In the genomic region with DNA sequence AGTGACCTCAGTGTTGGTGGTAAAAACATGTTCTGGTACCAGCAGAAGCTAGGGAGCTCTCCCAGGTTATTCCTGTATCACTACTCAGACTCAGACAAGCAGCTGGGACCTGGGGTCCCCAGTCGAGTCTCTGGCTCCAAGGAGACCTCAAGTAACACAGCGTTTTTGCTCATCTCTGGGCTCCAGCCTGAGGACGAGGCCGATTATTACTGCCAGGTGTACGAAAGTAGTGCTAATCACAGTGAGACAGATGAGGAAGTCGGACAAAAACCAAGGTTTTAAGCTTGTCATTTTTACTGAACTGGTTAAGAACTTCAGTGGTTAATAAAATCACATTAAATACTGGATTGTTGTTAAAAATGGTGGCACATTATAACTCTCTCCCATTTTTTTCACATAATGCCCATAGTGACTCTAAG, we compare ENCODE assay signal across 28 cellular contexts. TPM values are rescaled to one million over a fixed set of nuclear protein-coding genes. Genes with fewer than 3 reads are reported as not detected.
DNase-seq lines count a peak whose midpoint lies in the region; ATAC-seq, FAIRE-seq and TF ChIP-seq lines count a peak whose summit lies in the region.
"Had no signal": no experiment of that assay in that cellular context is flagged by ENCODE, and none has a peak within 500 bp of the region (broad histone marks: within the 10 kb centered on the region; RNA-seq: fewer than 3 reads in every experiment).

No MANE protein-coding gene starts in this region.

- peak overlapping the region; percentile 39 to 90 (median 74) for H3K4me2 ChIP-seq in BLaER1 treated with 17β-estradiol and CSF1 and Interleukin-3, amounts not matched to agents 10 nM and 100 nM
- H3K4me2 ChIP-seq in Karpas-422 (ENCODE audit: low read depth, low read length, poor library complexity, severe bottlenecking) (peak overlapping the region; percentile 65), H1 (ENCODE audit: insufficient read depth in 1 of 2, low read depth in 2 of 2, low read length in 2 of 2) (no peak overlapping the region), GM23248 (ENCODE audit: unreplicated experiment) (no peak overlapping the region)

- H2AK5ac ChIP-seq in H1 (ENCODE audit: low read depth, low read length) = no peak overlapping the region

- H4K8ac ChIP-seq in H1 (ENCODE audit: extremely low read depth, insufficient read depth, low read length) = no peak overlapping the region

- FAIRE-seq in H1 (lab: Jason Lieb, UNC) = no peak
- FAIRE-seq: A204.1, colon, H54, HepG2, RCC 7860 had no signal

- H3K9me2 ChIP-seq in Karpas-422 (replicated peaks; ENCODE audit: insufficient read depth, low read length) (no peaks in the 10 kb centered on the region), GM23248 (ENCODE audit: insufficient read depth) (no peaks in the 10 kb centered on the region)

- no peak overlapping the region for H3K4ac ChIP-seq in H1 (replicated peaks; ENCODE audit: insufficient read length, low read depth, low read length)

- POLR2A ChIA-PET in H1 (lab: Charles Lee; ENCODE audit: partially characterized antibody) = no interaction called here

- 77% methylated on average over 6 of the region's 6 CpGs; no CpG with 5 or more reads in 1 of the 2 experiments for WGBS in H1 (ENCODE audit: extremely low coverage in 1 of 2, insufficient coverage in 1 of 2, insufficient read length in 1 of 2, insufficient replicate concordance in 2 of 2, low coverage in 1 of 2, low lambda C conversion rate in 2 of 2, missing lambda C conversion rate in 1 of 2), 2 experiments
- 25 to 28% methylated on average over 6 of the region's 6 CpGs for WGBS in GM23248 (ENCODE audit: low coverage in 1 of 2, low lambda C conversion rate in 2 of 2, missing lambda C conversion rate in 2 of 2), 2 experiments

- no peak overlapping the region for H3K56ac ChIP-seq in H1 (replicated peaks; ENCODE audit: insufficient read length, low read depth, low read length)

- no peak overlapping the region for H3K23ac ChIP-seq in H1 (ENCODE audit: insufficient read length)

- H3K79me1 ChIP-seq in H1 (ENCODE audit: low read depth, low read length) = no peaks in the 10 kb centered on the region

- TF ChIP-seq CTCF in H1 (IDR thresholded peaks at IDR 0.05; ENCODE audit: control extremely low read depth in 1 of 3, insufficient read depth in 1 of 3, low read depth in 1 of 3, low read length in 3 of 3) = no peak

- H3K79me2 ChIP-seq in Karpas-422 (ENCODE audit: low read length) = no peaks in the 10 kb centered on the region
- no peaks in the 10 kb centered on the region for H3K79me2 ChIP-seq in H1 (ENCODE audit: control insufficient read depth in 1 of 2, insufficient read depth in 2 of 2, low read length in 2 of 2)
- H3K79me2 ChIP-seq in GM23248 (ENCODE audit: insufficient read depth) = no peaks in the 10 kb centered on the region

- H3F3A ChIP-seq in GM23248 (ENCODE audit: insufficient read depth) = no peaks in the 10 kb centered on the region

- DNase-seq in Karpas-422 (peak; percentile 80), H1 (ENCODE audit: low read depth in 1 of 2, low spot score in 2 of 2) (no peak), GM23248 (no peak), NCI-H1694 (lab: John Stamatoyannopoulos, UW) (no peak), NCI-H146 (lab: John Stamatoyannopoulos, UW) (no peak)
- no peak for DNase-seq in stimulated activated CD4-positive, alpha-beta T cell treated with anti-CD3 and anti-CD28 coated beads, Interleukin-4, amount 100 ng/mL, for 4 hours
- DNase-seq: activated CD4-positive, alpha-beta T cell treated with anti-CD3 and anti-CD28 coated beads for 4 hours; activated naive CD4-positive, alpha-beta T cell treated with anti-CD3 and anti-CD28 coated beads for 36 hours; AML-193; brain microvascular endothelial cell; effector CD8-positive, alpha-beta T cell; mammary epithelial cell; NCI-H1436 treated with DMSO at 0.1 percent for 48 hours; NCI-H510A had no signal

- H4K91ac ChIP-seq in H1 (replicated peaks; ENCODE audit: insufficient read length, low read length) = no peak overlapping the region

- H3K36me3 ChIP-seq in BLaER1 treated with 17β-estradiol and CSF1 and Interleukin-3, amounts not matched to agents 10 nM and 100 nM = no peaks in the 10 kb centered on the region
- H3K36me3 ChIP-seq in Karpas-422 (ENCODE audit: insufficient read depth, low read length) (no peaks in the 10 kb centered on the region), H1 (ENCODE audit: control insufficient read depth in 2 of 4, insufficient read depth in 4 of 4, low read length in 3 of 4) (no peaks in the 10 kb centered on the region), GM23248 (ENCODE audit: low read depth) (no peaks in the 10 kb centered on the region)
- H3K36me3 ChIP-seq: brain microvascular endothelial cell, SJSA1, suprapubic skin had no signal

- H2BK5ac ChIP-seq in H1 (ENCODE audit: low read depth, low read length) = no peak overlapping the region

- no peak overlapping the region for H2BK20ac ChIP-seq in H1 (ENCODE audit: low read length)

- peak overlapping the region in 6 of 11 experiments; percentile 12 to 74 (median 67); a peak in 11 of 22 replicates for H3K27ac ChIP-seq in BLaER1 treated with 17β-estradiol and CSF1 and Interleukin-3, amounts not matched to agents 10 nM and 100 nM
- H3K27ac ChIP-seq in Karpas-422 (ENCODE audit: low read length) (peak overlapping the region; percentile 95), H1 (ENCODE audit: low read depth, low read length) (no peak overlapping the region), GM23248 (no peak overlapping the region)
- H3K27ac ChIP-seq: brain microvascular endothelial cell, HL-60, SJSA1, suprapubic skin had no signal

- peaks cover 7 to 78% (median 62%) of the 10 kb centered on the region in 10 experiments; a peak in 19 of 20 replicates for H3K4me1 ChIP-seq in BLaER1 treated with 17β-estradiol and CSF1 and Interleukin-3, amounts not matched to agents 10 nM and 100 nM
- H3K4me1 ChIP-seq in Karpas-422 (ENCODE audit: low read length) (peaks cover 73% of the 10 kb centered on the region), H1 (replicated peaks in 1 of 4; ENCODE audit: control insufficient read depth in 3 of 4, insufficient read depth in 4 of 4, low read length in 3 of 4) (no peaks in the 10 kb centered on the region), GM23248 (ENCODE audit: insufficient read depth) (no peaks in the 10 kb centered on the region)
- H3K4me1 ChIP-seq: SJSA1, suprapubic skin had no signal

- no peak for TF ChIP-seq RAD21 in H1 (IDR thresholded peaks at IDR 0.05 in 1 of 2, conservative IDR thresholded peaks at IDR 0.05 in 1 of 2; ENCODE audit: low read depth in 2 of 2, low read length in 2 of 2)

- CTCF ChIA-PET in H1 (lab: Charles Lee; ENCODE audit: partially characterized antibody) = interaction anchor here (0.6 to 4.8 kb wide), 22 partner anchors 11 to 171 kb away, joined by 3 to 46 read pairs (median 4); no protein-coding TSS in a partner anchor

- no peak for TF ChIP-seq POLR2A in H1 (IDR thresholded peaks at IDR 0.05; ENCODE audit: control extremely low read depth in 1 of 2, low read depth in 2 of 2, low read length in 2 of 2)

- no peak overlapping the region for H2BK120ac ChIP-seq in H1 (replicated peaks; ENCODE audit: low read depth, low read length)

- H3K9me3 ChIP-seq in BLaER1 treated with 17β-estradiol and CSF1 and Interleukin-3, amounts not matched to agents 10 nM and 100 nM (replicated peaks in 1 of 11) = peaks cover 0 to 7% (median 0%) of the 10 kb centered on the region in 11 experiments; a peak in 2 of 22 replicates
- no peaks in the 10 kb centered on the region for H3K9me3 ChIP-seq in Karpas-422 (ENCODE audit: low read length)
- no peaks in the 10 kb centered on the region; a peak in 1 of 4 replicates for H3K9me3 ChIP-seq in H1 (ENCODE audit: insufficient read depth in 2 of 2, low read depth in 1 of 2, low read length in 1 of 2)
- H3K9me3 ChIP-seq in GM23248 (ENCODE audit: low read depth) = no peaks in the 10 kb centered on the region
- H3K9me3 ChIP-seq: SJSA1, suprapubic skin had no signal

- H3K23me2 ChIP-seq in H1 (ENCODE audit: low read depth, low read length) = no peaks in the 10 kb centered on the region

- in situ Hi-C loops in GM23248 (cut with MboI) = loop anchor here (10.0 kb wide), 1 partner anchor 57 kb away; no protein-coding TSS in a partner anchor

- H2AFZ ChIP-seq in Karpas-422 (ENCODE audit: low read length) (peak overlapping the region; percentile 0; the same call in 1 of the 2 replicates), H1 (ENCODE audit: low read length) (no peak overlapping the region), GM23248 (no peak overlapping the region)

- no peak overlapping the region for H2BK15ac ChIP-seq in H1 (ENCODE audit: low read length)

- no peaks in the 10 kb centered on the region for H3K27me3 ChIP-seq in BLaER1 treated with 17β-estradiol and CSF1 and Interleukin-3, amounts not matched to agents 10 nM and 100 nM
- H3K27me3 ChIP-seq in Karpas-422 (ENCODE audit: low read length) (no peaks in the 10 kb centered on the region), H1 (replicated peaks in 1 of 4; ENCODE audit: control insufficient read depth in 3 of 4, extremely low read depth in 1 of 4, insufficient read depth in 3 of 4, low read length in 3 of 4) (peaks cover 88 to 99% (median 97%) of the 10 kb centered on the region in 4 experiments), GM23248 (replicated peaks; ENCODE audit: insufficient read depth) (peaks cover 52% of the 10 kb centered on the region)

- H3K4me3 ChIP-seq in BLaER1 treated with 17β-estradiol and CSF1 and Interleukin-3, amounts not matched to agents 10 nM and 100 nM = no peak overlapping the region
- peak overlapping the region; percentile 50; the same call in 1 of the 2 replicates for H3K4me3 ChIP-seq in Karpas-422 (ENCODE audit: low read length)
- no peak overlapping the region for H3K4me3 ChIP-seq in H1 (ENCODE audit: extremely low read depth in 1 of 4, insufficient read depth in 2 of 4, low read depth in 3 of 4, low read length in 4 of 4)
- H3K4me3 ChIP-seq in GM23248 = no peak overlapping the region
- H3K4me3 ChIP-seq: SJSA1, suprapubic skin had no signal

- no peak overlapping the region for H3K18ac ChIP-seq in H1 (ENCODE audit: extremely low read depth, low read length)

- H4K20me1 ChIP-seq in BLaER1 treated with 17β-estradiol and CSF1 and Interleukin-3, amounts not matched to agents 10 nM and 100 nM = no peaks in the 10 kb centered on the region; a peak in 1 of 22 replicates
- no peaks in the 10 kb centered on the region for H4K20me1 ChIP-seq in Karpas-422 (ENCODE audit: insufficient read depth, low read depth, low read length)
- peaks cover 0 to 11% of the 10 kb centered on the region in 2 experiments for H4K20me1 ChIP-seq in H1 (replicated peaks in 1 of 2; ENCODE audit: control insufficient read depth in 1 of 2, insufficient read depth in 2 of 2, low read length in 2 of 2)
- H4K20me1 ChIP-seq in GM23248 (ENCODE audit: insufficient read depth) = no peaks in the 10 kb centered on the region

- ATAC-seq in GM21528 (IDR thresholded peaks at IDR 0.05; ENCODE audit: low FRiP score, unreplicated experiment) = peak; percentile 19

- no peak overlapping the region for H2BK12ac ChIP-seq in H1 (ENCODE audit: low read depth, low read length)

- H3K9ac ChIP-seq in BLaER1 treated with 17β-estradiol and CSF1 and Interleukin-3, amounts not matched to agents 10 nM and 100 nM = peak overlapping the region in 6 of 11 experiments; percentile 3 to 65 (median 42); a peak in 10 of 22 replicates
- H3K9ac ChIP-seq in Karpas-422 (ENCODE audit: low read length) (peak overlapping the region; percentile 70), H1 (replicated peaks in 1 of 4; ENCODE audit: extremely low read depth in 1 of 4, low read depth in 3 of 4, low read length in 3 of 4) (no peak overlapping the region), GM23248 (no peak overlapping the region)

- no peak overlapping the region for H4K5ac ChIP-seq in H1 (ENCODE audit: insufficient read length, low read depth, low read length)

- H3K14ac ChIP-seq in H1 (ENCODE audit: insufficient read length) = no peak overlapping the region

- TF ChIP-seq EP300 in H1 (IDR thresholded peaks at IDR 0.05; ENCODE audit: borderline replicate concordance in 1 of 2, low read depth in 2 of 2, low read length in 2 of 2) = no peak

RNA-seq across cellular contexts. Expression of a gene that starts 42.7 kb away (rescaled TPM):
- not detected in 2 replicates for total RNA-seq in Karpas-422 (2014; rRNA removed; shearing (Covaris generic); ENCODE audit: low replicate concordance)
- not detected in 2 replicates for total RNA-seq in H1 (2021; fragmentation: NEBNext Ultra II Directional; extraction: Animal tissue kit (Norgen Biotek cat#: 25700))
- polyA plus RNA-seq in H1 (2011; rRNA removed) (not detected in 2 replicates), GM23248 (2016; fragmentation: Nextera tagmentation; extraction: Ambion mirVana) (not detected in 2 replicates)
- not detected for polyA plus RNA-seq in H1 (2011; cell fraction: cytosol; rRNA removed)
- polyA plus RNA-seq in H1 (2011; cell fraction: nucleus; rRNA removed) = not detected
- not detected in 4 replicates for polyA plus RNA-seq in H1 (2012, experiment 1 of 2)
- polyA plus RNA-seq in H1 (2012, experiment 2 of 2) = not detected
- polyA plus RNA-seq in H1 (2013, experiment 1 of 2) = not detected
- polyA plus RNA-seq in H1 (2013, experiment 2 of 2) = not detected
- not detected in 2 replicates for polyA minus RNA-seq in H1 (2011; rRNA and poly(A)+ RNA removed)
- polyA minus RNA-seq in H1 (2011; cell fraction: cytosol; rRNA and poly(A)+ RNA removed) = not detected
- not detected for polyA minus RNA-seq in H1 (2011; cell fraction: nucleus; rRNA and poly(A)+ RNA removed)
- total RNA-seq in GM23248 (2014; rRNA removed; shearing (Covaris generic)) = not detected in 2 replicates
- total RNA-seq: activated naive CD4-positive, alpha-beta T cell treated with anti-CD3 and anti-CD28 coated beads for 36 hours; epithelial cell of proximal tubule; HepG2; mammary epithelial cell; MCF 10A; SJSA1; skeletal muscle tissue; suprapubic skin; urinary bladder had no signal
- polyA plus RNA-seq: HepG2, mammary epithelial cell, urinary bladder had no signal

Comparison
In these comparisons a context has a peak if more than half of its experiments do, and no peak if none do; other contexts are left out.
1. H3K27ac ChIP-seq: peak in BLaER1 treated with 17β-estradiol and CSF1 and Interleukin-3, amounts not matched to agents 10 nM and 100 nM (6 of 11) and Karpas-422 (single experiment); none in H1 (single experiment) and GM23248 (single experiment).
2. H3K4me2 ChIP-seq: peak in BLaER1 treated with 17β-estradiol and CSF1 and Interleukin-3, amounts not matched to agents 10 nM and 100 nM (11 of 11) and Karpas-422 (single experiment); none in H1 (0 of 2) and GM23248 (single experiment).
3. H3K9ac ChIP-seq: peak in BLaER1 treated with 17β-estradiol and CSF1 and Interleukin-3, amounts not matched to agents 10 nM and 100 nM (6 of 11) and Karpas-422 (single experiment); none in H1 (0 of 4) and GM23248 (single experiment).